1 cellular context compared by ENCODE assay signal in the genomic region with DNA sequence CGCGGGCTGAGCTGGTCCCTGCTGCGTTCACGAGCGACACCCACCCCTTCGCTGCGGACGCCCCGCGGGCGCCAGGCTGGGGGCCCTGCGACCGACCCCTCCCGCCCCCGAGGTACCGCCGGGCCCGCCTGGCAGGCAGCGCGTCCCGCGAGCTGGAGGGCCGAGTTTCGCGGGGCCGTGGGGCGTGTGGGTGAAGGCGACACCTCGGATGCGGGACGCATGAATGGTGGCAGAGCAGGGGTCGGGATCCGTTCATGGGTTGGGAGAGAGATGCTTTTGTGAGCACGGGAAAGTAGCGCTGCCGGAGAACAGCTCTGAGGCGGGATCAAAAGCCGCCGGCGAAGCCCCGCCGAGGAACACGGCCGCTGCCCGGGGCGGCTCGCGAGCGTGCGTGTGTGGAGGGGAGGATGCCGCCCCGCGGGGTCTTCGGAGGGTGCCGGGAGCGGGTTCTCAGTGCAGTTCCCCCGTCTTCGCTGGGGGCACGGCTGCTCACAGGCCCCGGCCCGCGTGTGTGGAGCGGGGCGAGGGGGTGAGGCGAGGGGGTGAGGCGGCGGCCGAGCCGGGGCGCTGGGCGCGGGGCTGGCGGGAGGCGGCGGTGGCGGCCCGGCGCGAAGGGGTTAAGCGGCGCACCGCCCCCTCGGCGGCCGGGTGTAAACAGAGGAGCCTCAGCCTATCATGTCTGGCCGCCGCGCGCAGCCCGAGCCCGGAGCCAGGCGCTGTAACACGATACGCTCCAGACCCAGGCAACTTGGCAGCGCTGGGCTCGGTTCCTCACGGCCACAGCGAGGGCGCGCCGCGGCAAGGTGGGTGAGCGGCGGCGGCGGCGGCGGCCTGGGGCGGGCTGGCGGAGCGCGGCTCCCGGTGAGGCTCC.
TF ChIP-seq lines count a peak whose summit lies in the region.

No MANE protein-coding gene starts in this region.

TF ChIP-seq in HepG2, 621 proteins besides CTCF, POLR2A, EP300 and RAD21 (continued from another document and continues in another):
- TF ChIP-seq, protein P1, sequence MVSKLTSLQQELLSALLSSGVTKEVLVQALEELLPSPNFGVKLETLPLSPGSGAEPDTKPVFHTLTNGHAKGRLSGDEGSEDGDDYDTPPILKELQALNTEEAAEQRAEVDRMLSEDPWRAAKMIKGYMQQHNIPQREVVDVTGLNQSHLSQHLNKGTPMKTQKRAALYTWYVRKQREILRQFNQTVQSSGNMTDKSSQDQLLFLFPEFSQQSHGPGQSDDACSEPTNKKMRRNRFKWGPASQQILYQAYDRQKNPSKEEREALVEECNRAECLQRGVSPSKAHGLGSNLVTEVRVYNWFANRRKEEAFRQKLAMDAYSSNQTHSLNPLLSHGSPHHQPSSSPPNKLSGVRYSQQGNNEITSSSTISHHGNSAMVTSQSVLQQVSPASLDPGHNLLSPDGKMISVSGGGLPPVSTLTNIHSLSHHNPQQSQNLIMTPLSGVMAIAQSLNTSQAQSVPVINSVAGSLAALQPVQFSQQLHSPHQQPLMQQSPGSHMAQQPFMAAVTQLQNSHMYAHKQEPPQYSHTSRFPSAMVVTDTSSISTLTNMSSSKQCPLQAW (CRISPR knock-in tag; IDR thresholded peaks at IDR 0.05) = no peak
- no peak for TF ChIP-seq ZNF605 (CRISPR knock-in tag; IDR thresholded peaks at IDR 0.05)
- TF ChIP-seq, protein P2, sequence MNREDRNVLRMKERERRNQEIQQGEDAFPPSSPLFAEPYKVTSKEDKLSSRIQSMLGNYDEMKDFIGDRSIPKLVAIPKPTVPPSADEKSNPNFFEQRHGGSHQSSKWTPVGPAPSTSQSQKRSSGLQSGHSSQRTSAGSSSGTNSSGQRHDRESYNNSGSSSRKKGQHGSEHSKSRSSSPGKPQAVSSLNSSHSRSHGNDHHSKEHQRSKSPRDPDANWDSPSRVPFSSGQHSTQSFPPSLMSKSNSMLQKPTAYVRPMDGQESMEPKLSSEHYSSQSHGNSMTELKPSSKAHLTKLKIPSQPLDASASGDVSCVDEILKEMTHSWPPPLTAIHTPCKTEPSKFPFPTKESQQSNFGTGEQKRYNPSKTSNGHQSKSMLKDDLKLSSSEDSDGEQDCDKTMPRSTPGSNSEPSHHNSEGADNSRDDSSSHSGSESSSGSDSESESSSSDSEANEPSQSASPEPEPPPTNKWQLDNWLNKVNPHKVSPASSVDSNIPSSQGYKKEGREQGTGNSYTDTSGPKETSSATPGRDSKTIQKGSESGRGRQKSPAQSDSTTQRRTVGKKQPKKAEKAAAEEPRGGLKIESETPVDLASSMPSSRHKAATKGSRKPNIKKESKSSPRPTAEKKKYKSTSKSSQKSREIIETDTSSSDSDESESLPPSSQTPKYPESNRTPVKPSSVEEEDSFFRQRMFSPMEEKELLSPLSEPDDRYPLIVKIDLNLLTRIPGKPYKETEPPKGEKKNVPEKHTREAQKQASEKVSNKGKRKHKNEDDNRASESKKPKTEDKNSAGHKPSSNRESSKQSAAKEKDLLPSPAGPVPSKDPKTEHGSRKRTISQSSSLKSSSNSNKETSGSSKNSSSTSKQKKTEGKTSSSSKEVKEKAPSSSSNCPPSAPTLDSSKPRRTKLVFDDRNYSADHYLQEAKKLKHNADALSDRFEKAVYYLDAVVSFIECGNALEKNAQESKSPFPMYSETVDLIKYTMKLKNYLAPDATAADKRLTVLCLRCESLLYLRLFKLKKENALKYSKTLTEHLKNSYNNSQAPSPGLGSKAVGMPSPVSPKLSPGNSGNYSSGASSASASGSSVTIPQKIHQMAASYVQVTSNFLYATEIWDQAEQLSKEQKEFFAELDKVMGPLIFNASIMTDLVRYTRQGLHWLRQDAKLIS (CRISPR knock-in tag; IDR thresholded peaks at IDR 0.05) = no peak
- no peak for TF ChIP-seq ZNF446 (CRISPR knock-in tag; IDR thresholded peaks at IDR 0.05)
- TF ChIP-seq GABPA (IDR thresholded peaks at IDR 0.05; ENCODE audit: low read depth, low read length) = no peak
- no peak for TF ChIP-seq GABPA (CRISPR knock-in tag; IDR thresholded peaks at IDR 0.05; ENCODE audit: low read depth)
- peak; percentile 62 for TF ChIP-seq NFYC (CRISPR knock-in tag; IDR thresholded peaks at IDR 0.05)
- no peak for TF ChIP-seq SOX13 (IDR thresholded peaks at IDR 0.05)
- no peak for TF ChIP-seq SOX13 (CRISPR knock-in tag; conservative IDR thresholded peaks at IDR 0.05 in 1 of 2, IDR thresholded peaks at IDR 0.05 in 1 of 2)
- TF ChIP-seq ZNF83 (CRISPR knock-in tag; IDR thresholded peaks at IDR 0.05; ENCODE audit: borderline replicate concordance) = no peak
- no peak for TF ChIP-seq YEATS2 (CRISPR knock-in tag; IDR thresholded peaks at IDR 0.05; ENCODE audit: borderline replicate concordance)
- peak; percentile 43; the same call in 1 of the 2 replicates for TF ChIP-seq TBX2 (CRISPR knock-in tag; IDR thresholded peaks at IDR 0.05; ENCODE audit: borderline replicate concordance)
- peak; percentile 59; the same call in 1 of the 2 replicates for TF ChIP-seq POGZ (CRISPR knock-in tag; IDR thresholded peaks at IDR 0.05)
- TF ChIP-seq, protein P3, sequence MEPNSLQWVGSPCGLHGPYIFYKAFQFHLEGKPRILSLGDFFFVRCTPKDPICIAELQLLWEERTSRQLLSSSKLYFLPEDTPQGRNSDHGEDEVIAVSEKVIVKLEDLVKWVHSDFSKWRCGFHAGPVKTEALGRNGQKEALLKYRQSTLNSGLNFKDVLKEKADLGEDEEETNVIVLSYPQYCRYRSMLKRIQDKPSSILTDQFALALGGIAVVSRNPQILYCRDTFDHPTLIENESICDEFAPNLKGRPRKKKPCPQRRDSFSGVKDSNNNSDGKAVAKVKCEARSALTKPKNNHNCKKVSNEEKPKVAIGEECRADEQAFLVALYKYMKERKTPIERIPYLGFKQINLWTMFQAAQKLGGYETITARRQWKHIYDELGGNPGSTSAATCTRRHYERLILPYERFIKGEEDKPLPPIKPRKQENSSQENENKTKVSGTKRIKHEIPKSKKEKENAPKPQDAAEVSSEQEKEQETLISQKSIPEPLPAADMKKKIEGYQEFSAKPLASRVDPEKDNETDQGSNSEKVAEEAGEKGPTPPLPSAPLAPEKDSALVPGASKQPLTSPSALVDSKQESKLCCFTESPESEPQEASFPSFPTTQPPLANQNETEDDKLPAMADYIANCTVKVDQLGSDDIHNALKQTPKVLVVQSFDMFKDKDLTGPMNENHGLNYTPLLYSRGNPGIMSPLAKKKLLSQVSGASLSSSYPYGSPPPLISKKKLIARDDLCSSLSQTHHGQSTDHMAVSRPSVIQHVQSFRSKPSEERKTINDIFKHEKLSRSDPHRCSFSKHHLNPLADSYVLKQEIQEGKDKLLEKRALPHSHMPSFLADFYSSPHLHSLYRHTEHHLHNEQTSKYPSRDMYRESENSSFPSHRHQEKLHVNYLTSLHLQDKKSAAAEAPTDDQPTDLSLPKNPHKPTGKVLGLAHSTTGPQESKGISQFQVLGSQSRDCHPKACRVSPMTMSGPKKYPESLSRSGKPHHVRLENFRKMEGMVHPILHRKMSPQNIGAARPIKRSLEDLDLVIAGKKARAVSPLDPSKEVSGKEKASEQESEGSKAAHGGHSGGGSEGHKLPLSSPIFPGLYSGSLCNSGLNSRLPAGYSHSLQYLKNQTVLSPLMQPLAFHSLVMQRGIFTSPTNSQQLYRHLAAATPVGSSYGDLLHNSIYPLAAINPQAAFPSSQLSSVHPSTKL (CRISPR knock-in tag; IDR thresholded peaks at IDR 0.05) = 0 out of 2 replicates have a peak, but pooled peaks have one; percentile 13
- TF ChIP-seq ZNF772 (CRISPR knock-in tag; IDR thresholded peaks at IDR 0.05) = 0 out of 2 replicates have a peak, but pooled peaks have one; percentile 31
- TF ChIP-seq SPEN (CRISPR knock-in tag; IDR thresholded peaks at IDR 0.05; ENCODE audit: low read depth) = 0 out of 2 replicates have a peak, but pooled peaks have one; percentile 38
- peak; percentile 80 for TF ChIP-seq SKI (IDR thresholded peaks at IDR 0.05; ENCODE audit: partially characterized antibody)
- TF ChIP-seq REPIN1 (CRISPR knock-in tag; IDR thresholded peaks at IDR 0.05; ENCODE audit: borderline replicate concordance, low read depth) = no peak
- TF ChIP-seq ZNF569 (CRISPR knock-in tag; IDR thresholded peaks at IDR 0.05; ENCODE audit: borderline replicate concordance) = no peak
- TF ChIP-seq NFE2L2 (IDR thresholded peaks at IDR 0.05; ENCODE audit: low read length) = no peak
- 0 out of 2 replicates have a peak, but pooled peaks have one; percentile 28 for TF ChIP-seq REL (CRISPR knock-in tag; conservative IDR thresholded peaks at IDR 0.05)
- TF ChIP-seq ARHGAP35 (CRISPR knock-in tag; IDR thresholded peaks at IDR 0.05; ENCODE audit: borderline replicate concordance) = 0 out of 2 replicates have a peak, but pooled peaks have one; percentile 16
- no peak for TF ChIP-seq MEIS1 (CRISPR knock-in tag; IDR thresholded peaks at IDR 0.05; ENCODE audit: borderline replicate concordance)
- 0 out of 3 replicates have a peak, but pooled peaks have one; percentile 27 for TF ChIP-seq MXI1 (IDR thresholded peaks at IDR 0.05; ENCODE audit: borderline replicate concordance, low read depth, low read length)
- TF ChIP-seq ZNF562 (CRISPR knock-in tag; IDR thresholded peaks at IDR 0.05; ENCODE audit: borderline replicate concordance) = no peak
- TF ChIP-seq, protein P4, sequence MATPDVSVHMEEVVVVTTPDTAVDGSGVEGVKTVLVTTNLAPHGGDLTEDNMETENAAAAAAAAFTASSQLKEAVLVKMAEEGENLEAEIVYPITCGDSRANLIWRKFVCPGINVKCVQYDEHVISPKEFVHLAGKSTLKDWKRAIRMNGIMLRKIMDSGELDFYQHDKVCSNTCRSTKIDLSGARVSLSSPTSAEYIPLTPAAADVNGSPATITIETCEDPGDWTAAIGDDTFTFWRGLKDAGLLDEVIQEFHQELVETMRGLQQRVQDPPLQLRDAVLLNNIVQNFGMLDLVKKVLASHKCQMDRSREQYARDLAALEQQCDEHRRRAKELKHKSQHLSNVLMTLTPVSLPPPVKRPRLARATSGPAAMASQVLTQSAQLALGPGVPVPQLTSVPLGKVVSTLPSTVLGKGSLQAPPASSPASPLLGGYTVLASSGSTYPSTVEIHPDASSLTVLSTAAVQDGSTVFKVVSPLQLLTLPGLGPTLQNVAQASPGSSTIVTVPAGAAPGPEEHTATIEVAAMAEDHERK (CRISPR knock-in tag; IDR thresholded peaks at IDR 0.05; ENCODE audit: low read depth) = no peak
- no peak for TF ChIP-seq ZNF350 (CRISPR knock-in tag; IDR thresholded peaks at IDR 0.05; ENCODE audit: borderline replicate concordance, low read depth)
- TF ChIP-seq, protein P5, sequence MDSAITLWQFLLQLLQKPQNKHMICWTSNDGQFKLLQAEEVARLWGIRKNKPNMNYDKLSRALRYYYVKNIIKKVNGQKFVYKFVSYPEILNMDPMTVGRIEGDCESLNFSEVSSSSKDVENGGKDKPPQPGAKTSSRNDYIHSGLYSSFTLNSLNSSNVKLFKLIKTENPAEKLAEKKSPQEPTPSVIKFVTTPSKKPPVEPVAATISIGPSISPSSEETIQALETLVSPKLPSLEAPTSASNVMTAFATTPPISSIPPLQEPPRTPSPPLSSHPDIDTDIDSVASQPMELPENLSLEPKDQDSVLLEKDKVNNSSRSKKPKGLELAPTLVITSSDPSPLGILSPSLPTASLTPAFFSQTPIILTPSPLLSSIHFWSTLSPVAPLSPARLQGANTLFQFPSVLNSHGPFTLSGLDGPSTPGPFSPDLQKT (CRISPR knock-in tag; IDR thresholded peaks at IDR 0.05; ENCODE audit: borderline replicate concordance) = no peak
- TF ChIP-seq, protein P6, sequence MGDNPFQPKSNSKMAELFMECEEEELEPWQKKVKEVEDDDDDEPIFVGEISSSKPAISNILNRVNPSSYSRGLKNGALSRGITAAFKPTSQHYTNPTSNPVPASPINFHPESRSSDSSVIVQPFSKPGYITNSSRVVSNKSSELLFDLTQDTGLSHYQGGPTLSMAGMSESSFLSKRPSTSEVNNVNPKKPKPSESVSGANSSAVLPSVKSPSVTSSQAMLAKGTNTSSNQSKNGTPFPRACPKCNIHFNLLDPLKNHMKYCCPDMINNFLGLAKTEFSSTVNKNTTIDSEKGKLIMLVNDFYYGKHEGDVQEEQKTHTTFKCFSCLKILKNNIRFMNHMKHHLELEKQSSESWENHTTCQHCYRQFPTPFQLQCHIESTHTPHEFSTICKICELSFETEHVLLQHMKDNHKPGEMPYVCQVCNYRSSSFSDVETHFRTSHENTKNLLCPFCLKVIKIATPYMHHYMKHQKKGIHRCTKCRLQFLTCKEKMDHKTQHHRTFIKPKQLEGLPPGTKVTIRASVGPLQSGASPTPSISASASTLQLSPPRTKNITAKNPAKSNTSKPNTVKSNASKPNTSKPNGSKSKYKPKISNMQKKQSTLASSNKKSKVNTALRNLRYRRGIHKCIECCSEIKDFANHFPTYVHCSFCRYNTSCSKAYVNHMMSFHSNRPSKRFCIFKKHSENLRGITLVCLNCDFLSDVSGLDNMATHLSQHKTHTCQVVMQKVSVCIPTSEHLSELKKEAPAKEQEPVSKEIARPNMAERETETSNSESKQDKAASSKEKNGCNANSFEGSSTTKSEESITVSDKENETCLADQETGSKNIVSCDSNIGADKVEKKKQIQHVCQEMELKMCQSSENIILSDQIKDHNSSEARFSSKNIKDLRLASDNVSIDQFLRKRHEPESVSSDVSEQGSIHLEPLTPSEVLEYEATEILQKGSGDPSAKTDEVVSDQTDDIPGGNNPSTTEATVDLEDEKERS (CRISPR knock-in tag; IDR thresholded peaks at IDR 0.05) = no peak
- no peak for TF ChIP-seq ZNF33A (CRISPR knock-in tag; IDR thresholded peaks at IDR 0.05; ENCODE audit: borderline replicate concordance)
- no peak for TF ChIP-seq MAZ (IDR thresholded peaks at IDR 0.05; ENCODE audit: borderline replicate concordance, low read depth, low read length)
- peak; percentile 77 for TF ChIP-seq MAZ (CRISPR knock-in tag; IDR thresholded peaks at IDR 0.05; ENCODE audit: low read depth)
- TF ChIP-seq, protein P7, sequence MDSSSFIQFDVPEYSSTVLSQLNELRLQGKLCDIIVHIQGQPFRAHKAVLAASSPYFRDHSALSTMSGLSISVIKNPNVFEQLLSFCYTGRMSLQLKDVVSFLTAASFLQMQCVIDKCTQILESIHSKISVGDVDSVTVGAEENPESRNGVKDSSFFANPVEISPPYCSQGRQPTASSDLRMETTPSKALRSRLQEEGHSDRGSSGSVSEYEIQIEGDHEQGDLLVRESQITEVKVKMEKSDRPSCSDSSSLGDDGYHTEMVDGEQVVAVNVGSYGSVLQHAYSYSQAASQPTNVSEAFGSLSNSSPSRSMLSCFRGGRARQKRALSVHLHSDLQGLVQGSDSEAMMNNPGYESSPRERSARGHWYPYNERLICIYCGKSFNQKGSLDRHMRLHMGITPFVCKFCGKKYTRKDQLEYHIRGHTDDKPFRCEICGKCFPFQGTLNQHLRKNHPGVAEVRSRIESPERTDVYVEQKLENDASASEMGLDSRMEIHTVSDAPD (CRISPR knock-in tag; IDR thresholded peaks at IDR 0.05) = no peak
